23 cellular contexts compared by ENCODE assay signal in genomic region chr16:75632857-75633256, GRCh38. TPM values are rescaled to one million over a fixed set of nuclear protein-coding genes. Genes with fewer than 3 reads are reported as not detected.
"Had no signal": no experiment of that assay in that cellular context is flagged by ENCODE, and none has a peak within 500 bp of the region (broad histone marks: within the 10 kb centered on the region; RNA-seq: fewer than 3 reads in every experiment).

No MANE protein-coding gene starts in this region.

- ATAC-seq: heart left ventricle; left colon; lower lobe of right lung; stimulated activated naive B cell treated with anti-CD40 and anti-IgM and Interleukin-4, amounts not matched to agents 10 μg/mL and 1 μg/mL and 100 μg/mL, for 72 hours had no signal

- DNase-seq: activated CD4-positive, alpha-beta T cell treated with anti-CD3 and anti-CD28 coated beads, Interleukin-2, amount 50 U/mL, for 4 hours; activated CD4-positive, CD25-positive, alpha-beta regulatory T cell treated with anti-CD3 and anti-CD28 coated beads, Interleukin-2, amount 50 U/mL, for 72 hours; activated naive CD4-positive, alpha-beta T cell treated with anti-CD3 and anti-CD28 coated beads, Interleukin-2, amount 10 ng/mL, durations not matched to agents 7 days and 5 days; activated T-cell treated with anti-CD3 and anti-CD28 coated beads, Interleukin-2, amount 50 U/mL, for 1 hour; cerebellar nuclear complex; effector memory CD4-positive, alpha-beta T cell; foreskin melanocyte; heart left ventricle; left colon; lower lobe of right lung; nucleus accumbens; posterior cingulate gyrus; stimulated activated CD4-positive, alpha-beta T cell treated with anti-CD3 and anti-CD28 coated beads, Interleukin-2, amount 100 ng/mL, for 48 hours; stimulated activated naive B cell treated with anti-CD40 and anti-IgM and Interleukin-4, amounts not matched to agents 10 μg/mL and 1 μg/mL and 100 μg/mL, for 72 hours; T1000 had no signal

- H3K27ac Mint-ChIP-seq: activated naive CD4-positive, alpha-beta T cell treated with anti-CD3 and anti-CD28 coated beads, Interleukin-2, amount 10 ng/mL, durations not matched to agents 7 days and 5 days; activated T-helper 2 cell treated with anti-CD3 and anti-CD28 coated beads, Interferon-gamma antibody, Interleukin-2, Interleukin-4, amounts not matched to agents 10 μg/mL and 5 μg/mL and 100 μg/mL, durations not matched to agents 14 hours and 24 hours and 36 hours; dendritic cell treated with granulocyte-macrophage colony-stimulating factor and Interleukin-4, amounts not matched to agents 40 ng/mL and 50 ng/mL, for 4 days; nephron; stimulated activated naive B cell treated with anti-CD40 and anti-IgM and Interleukin-4, amounts not matched to agents 10 μg/mL and 1 μg/mL and 100 μg/mL, for 72 hours had no signal

- H3K4me3 Mint-ChIP-seq: activated naive CD4-positive, alpha-beta T cell treated with anti-CD3 and anti-CD28 coated beads, Interleukin-2, amount 10 ng/mL, durations not matched to agents 7 days and 5 days; dendritic cell treated with granulocyte-macrophage colony-stimulating factor and Interleukin-4, amounts not matched to agents 40 ng/mL and 50 ng/mL, for 4 days; nephron; stimulated activated naive B cell treated with anti-CD40 and anti-IgM and Interleukin-4, amounts not matched to agents 10 μg/mL and 1 μg/mL and 100 μg/mL, for 72 hours had no signal

- H3K4me1 Mint-ChIP-seq: nephron had no signal

- H3K27me3 Mint-ChIP-seq: activated naive CD4-positive, alpha-beta T cell treated with anti-CD3 and anti-CD28 coated beads, Interleukin-2, amount 10 ng/mL, durations not matched to agents 7 days and 5 days; dendritic cell treated with granulocyte-macrophage colony-stimulating factor and Interleukin-4, amounts not matched to agents 40 ng/mL and 50 ng/mL, for 4 days; stimulated activated naive B cell treated with anti-CD40 and anti-IgM and Interleukin-4, amounts not matched to agents 10 μg/mL and 1 μg/mL and 100 μg/mL, for 72 hours had no signal

- H3K9me3 Mint-ChIP-seq: activated naive CD4-positive, alpha-beta T cell treated with anti-CD3 and anti-CD28 coated beads, Interleukin-2, amount 10 ng/mL, durations not matched to agents 7 days and 5 days; activated T-helper 2 cell treated with anti-CD3 and anti-CD28 coated beads, Interferon-gamma antibody, Interleukin-2, Interleukin-4, amounts not matched to agents 10 μg/mL and 5 μg/mL and 100 μg/mL, durations not matched to agents 14 hours and 24 hours and 36 hours; dendritic cell treated with granulocyte-macrophage colony-stimulating factor and Interleukin-4, amounts not matched to agents 40 ng/mL and 50 ng/mL, for 4 days; nephron; stimulated activated naive B cell treated with anti-CD40 and anti-IgM and Interleukin-4, amounts not matched to agents 10 μg/mL and 1 μg/mL and 100 μg/mL, for 72 hours had no signal

RNA-seq across cellular contexts. Expression of gene CPHXL2, which starts 44.0 kb away (rescaled TPM):
- total RNA-seq: activated T-helper 2 cell treated with anti-CD3 and anti-CD28 coated beads, Interferon-gamma antibody, Interleukin-2, Interleukin-4, amounts not matched to agents 10 μg/mL and 5 μg/mL and 100 μg/mL, durations not matched to agents 14 hours and 24 hours and 36 hours; ascending aorta; breast epithelium; fibroblast of lung; heart left ventricle; left colon; lower lobe of right lung; skeletal muscle tissue; tibial nerve had no signal
